ENCODE assay signal across 26 cellular contexts in genomic region chr3:147962408-147963164, GRCh38.
"Had no signal": no experiment of that assay in that cellular context is flagged by ENCODE, and none has a peak within 500 bp of the region (broad histone marks: within the 10 kb centered on the region; RNA-seq: fewer than 3 reads in every experiment).

No MANE protein-coding gene starts in this region.

- H3K9me3 ChIP-seq: heart left ventricle, spleen, suprapubic skin, tibial artery, upper lobe of right lung had no signal

- H3K36me3 Mint-ChIP-seq: activated naive CD4-positive, alpha-beta T cell treated with anti-CD3 and anti-CD28 coated beads, Interleukin-2, amount 50 U/mL, for 24 hours; naive B cell had no signal

- H3K27ac ChIP-seq: foreskin keratinocyte, heart left ventricle, spleen, suprapubic skin, tibial artery, upper lobe of right lung had no signal

- H3K4me1 Mint-ChIP-seq: activated CD4-positive, alpha-beta T cell treated with anti-CD3 and anti-CD28 coated beads, Interleukin-2, amount 10 ng/mL, durations not matched to agents 7 days and 5 days; activated naive CD4-positive, alpha-beta T cell treated with anti-CD3 and anti-CD28 coated beads, Interleukin-2, amount 50 U/mL, for 24 hours; activated naive CD8-positive, alpha-beta T cell treated with anti-CD3 and anti-CD28 coated beads, Interleukin-2, amount 50 U/mL, for 24 hours; naive B cell had no signal

- DNase-seq: activated CD4-positive, alpha-beta T cell treated with anti-CD3 and anti-CD28 coated beads for 1 hour; activated CD4-positive, alpha-beta T cell treated with anti-CD3 and anti-CD28 coated beads, Interleukin-2, amount 10 ng/mL, durations not matched to agents 7 days and 5 days; activated CD8-positive, alpha-beta T cell treated with anti-CD3 and anti-CD28 coated beads for 36 hours; activated naive CD8-positive, alpha-beta T cell treated with anti-CD3 and anti-CD28 coated beads, Interleukin-2, amount 50 U/mL, for 24 hours; activated T-cell treated with anti-CD3 and anti-CD28 coated beads, Interleukin-2, amount 50 U/mL, for 48 hours; amygdala; caudate nucleus; cortex of kidney; foreskin keratinocyte; heart left ventricle; left cardiac atrium; left ventricle myocardium superior; naive B cell; posterior cingulate gyrus; right cardiac atrium; spleen; stimulated activated naive CD4-positive, alpha-beta T cell; T-helper 9 cell; tibial artery; upper lobe of right lung had no signal

- FAIRE-seq: keratinocyte had no signal

- H3K4me3 Mint-ChIP-seq: activated CD4-positive, alpha-beta T cell treated with anti-CD3 and anti-CD28 coated beads, Interleukin-2, amount 10 ng/mL, durations not matched to agents 7 days and 5 days; activated CD8-positive, alpha-beta T cell treated with anti-CD3 and anti-CD28 coated beads for 36 hours; activated naive CD4-positive, alpha-beta T cell treated with anti-CD3 and anti-CD28 coated beads, Interleukin-2, amount 50 U/mL, for 24 hours; activated naive CD8-positive, alpha-beta T cell treated with anti-CD3 and anti-CD28 coated beads, Interleukin-2, amount 50 U/mL, for 24 hours; naive B cell; T-helper 1 cell treated with Interleukin-12 subunit alpha and Interleukin-12 subunit beta and Interleukin-4 antibody, amounts not matched to agents 30 μg/mL and 1 μg/mL, for 36 hours had no signal

- H3K9me3 Mint-ChIP-seq: activated CD4-positive, alpha-beta T cell treated with anti-CD3 and anti-CD28 coated beads, Interleukin-2, amount 10 ng/mL, durations not matched to agents 7 days and 5 days; activated CD8-positive, alpha-beta T cell treated with anti-CD3 and anti-CD28 coated beads for 36 hours; activated naive CD4-positive, alpha-beta T cell treated with anti-CD3 and anti-CD28 coated beads, Interleukin-2, amount 50 U/mL, for 24 hours had no signal

- H3K4me1 ChIP-seq: foreskin keratinocyte, heart left ventricle, spleen, suprapubic skin, tibial artery, upper lobe of right lung had no signal

- H3K27ac Mint-ChIP-seq: activated CD4-positive, alpha-beta T cell treated with anti-CD3 and anti-CD28 coated beads, Interleukin-2, amount 10 ng/mL, durations not matched to agents 7 days and 5 days; activated CD8-positive, alpha-beta T cell treated with anti-CD3 and anti-CD28 coated beads for 36 hours; activated naive CD4-positive, alpha-beta T cell treated with anti-CD3 and anti-CD28 coated beads, Interleukin-2, amount 50 U/mL, for 24 hours; activated naive CD8-positive, alpha-beta T cell treated with anti-CD3 and anti-CD28 coated beads, Interleukin-2, amount 50 U/mL, for 24 hours; activated T-helper 2 cell treated with anti-CD3 and anti-CD28 coated beads, Interferon-gamma antibody, Interleukin-2, Interleukin-4, amounts not matched to agents 10 μg/mL and 5 μg/mL and 100 μg/mL, durations not matched to agents 14 hours and 24 hours and 36 hours; naive B cell; T-helper 1 cell treated with Interleukin-12 subunit alpha and Interleukin-12 subunit beta and Interleukin-4 antibody, amounts not matched to agents 30 μg/mL and 1 μg/mL, for 36 hours had no signal

- ATAC-seq: activated CD8-positive, alpha-beta T cell treated with anti-CD3 and anti-CD28 coated beads for 36 hours; activated naive CD8-positive, alpha-beta T cell treated with anti-CD3 and anti-CD28 coated beads, Interleukin-2, amount 50 U/mL, for 24 hours; esophagus mucosa; foreskin keratinocyte; heart left ventricle; left cardiac atrium; left ventricle myocardium superior; right cardiac atrium; upper lobe of right lung had no signal

- H3K27me3 ChIP-seq: foreskin keratinocyte, heart left ventricle, spleen, suprapubic skin, tibial artery, upper lobe of right lung had no signal

- H3K36me3 ChIP-seq: heart left ventricle, spleen, suprapubic skin, tibial artery, upper lobe of right lung had no signal

- H3K4me3 ChIP-seq: heart left ventricle, spleen, suprapubic skin, tibial artery, upper lobe of right lung had no signal

- H3K27me3 Mint-ChIP-seq: activated CD4-positive, alpha-beta T cell treated with anti-CD3 and anti-CD28 coated beads, Interleukin-2, amount 10 ng/mL, durations not matched to agents 7 days and 5 days; activated CD8-positive, alpha-beta T cell treated with anti-CD3 and anti-CD28 coated beads for 36 hours; activated naive CD4-positive, alpha-beta T cell treated with anti-CD3 and anti-CD28 coated beads, Interleukin-2, amount 50 U/mL, for 24 hours; activated naive CD8-positive, alpha-beta T cell treated with anti-CD3 and anti-CD28 coated beads, Interleukin-2, amount 50 U/mL, for 24 hours had no signal
